8 cellular contexts compared by ENCODE assay signal in the genomic region with DNA sequence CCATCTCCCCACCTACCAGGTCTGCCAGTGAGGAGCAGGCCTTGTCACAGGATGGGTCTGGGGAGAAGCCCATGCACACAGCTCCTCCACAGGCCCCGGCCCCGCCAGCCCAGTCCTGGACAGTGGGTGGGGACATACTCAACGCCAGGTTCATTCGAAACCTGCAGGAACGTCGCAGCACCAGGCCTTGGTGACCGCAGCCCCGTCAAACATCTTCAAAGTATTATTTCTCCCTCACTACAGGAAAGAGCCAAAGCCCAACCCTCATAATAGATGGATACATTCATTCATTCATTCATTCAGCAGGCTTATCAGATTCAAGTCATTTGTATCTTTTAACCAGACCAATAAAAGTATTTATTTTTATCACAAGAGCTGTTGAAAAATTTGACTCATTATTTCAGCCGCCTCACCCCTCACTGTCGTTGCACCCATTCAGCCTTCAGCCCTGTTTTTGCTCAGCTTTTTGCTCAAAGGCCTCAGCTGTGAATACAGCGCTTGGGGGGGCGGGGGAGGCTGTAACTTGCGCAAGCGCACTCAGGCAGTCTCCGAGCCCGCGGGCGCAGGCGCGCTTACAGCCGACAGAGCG. TPM values are rescaled to one million over a fixed set of nuclear protein-coding genes. Genes with fewer than 3 reads are reported as not detected.
DNase-seq lines count a peak whose midpoint lies in the region; ATAC-seq, FAIRE-seq and TF ChIP-seq lines count a peak whose summit lies in the region.

No MANE protein-coding gene starts in this region.

- ATAC-seq in A549 (no peak), GM23338 (peak; percentile 71), GM19397 (IDR thresholded peaks at IDR 0.05; ENCODE audit: unreplicated experiment) (no peak)

- TF ChIP-seq CTCF in A549 (IDR thresholded peaks at IDR 0.05) (no peak), GM23338 (conservative IDR thresholded peaks at IDR 0.05; ENCODE audit: low read depth in 2 of 2) (no peak), RWPE1 (conservative IDR thresholded peaks at IDR 0.05; ENCODE audit: low read depth) (no peak), breast epithelium (IDR thresholded peaks at IDR 0.05) (no peak), kidney (IDR thresholded peaks at IDR 0.05; ENCODE audit: borderline replicate concordance, extremely low read depth, insufficient read depth) (no peak)

- FAIRE-seq in A549 (lab: Jason Lieb, UNC) (no peak), kidney (lab: Jason Lieb, UNC) (no peak)

- peak overlapping the region; percentile 29 for H3K27ac Mint-ChIP-seq in GM23338

- intact Hi-C loops in breast epithelium (cut with DNase I; ENCODE audit: low total_unique reads) (no loop called here), kidney (cut with DNase I) (no loop called here)

- peak overlapping the region; percentile 88 to 97; a peak in 4 of 6 replicates for H3K27ac ChIP-seq in A549
- no peak overlapping the region for H3K27ac ChIP-seq in GM23338 (ENCODE audit: low read depth)
- H3K27ac ChIP-seq in RWPE1: peak overlapping the region; percentile 91
- H3K27ac ChIP-seq in breast epithelium: peak overlapping the region; percentile 87 to 93
- peak overlapping the region in 1 of 2 donors; percentile 92 for H3K27ac ChIP-seq in kidney (ENCODE audit: low read depth in 2 of 2, low read length in 2 of 2)

- no peaks in the 10 kb centered on the region for H3K9me3 ChIP-seq in A549
- no peaks in the 10 kb centered on the region for H3K9me3 ChIP-seq in breast epithelium
- no peaks in the 10 kb centered on the region for H3K9me3 ChIP-seq in kidney (ENCODE audit: control insufficient read depth in 1 of 2, low read length in 2 of 2)

- H3K27me3 ChIP-seq in GM23338 (ENCODE audit: insufficient read depth) (no peaks in the 10 kb centered on the region), breast epithelium (no peaks in the 10 kb centered on the region)

- TF ChIP-seq EP300 in A549 (IDR thresholded peaks at IDR 0.05): no peak

- peaks cover 44% of the 10 kb centered on the region for H3K36me3 Mint-ChIP-seq in GM23338 (ENCODE audit: low read depth)

- H3K4me1 ChIP-seq in A549: peaks cover 9% of the 10 kb centered on the region
- H3K4me1 ChIP-seq in GM23338 (ENCODE audit: insufficient read depth): peaks cover 17% of the 10 kb centered on the region
- peaks cover 0 to 4% of the 10 kb centered on the region in 2 donors for H3K4me1 ChIP-seq in breast epithelium
- H3K4me1 ChIP-seq in kidney (ENCODE audit: control insufficient read depth in 1 of 2, insufficient read depth in 1 of 2, low read depth in 1 of 2, low read length in 2 of 2): peaks cover 0 to 12% of the 10 kb centered on the region in 2 donors

- 33% methylated on average over 17 of the region's 22 CpGs for WGBS in A549 (ENCODE audit: missing lambda C conversion rate)

- H3K9me3 Mint-ChIP-seq in GM23338: no peaks in the 10 kb centered on the region

- no peak for TF ChIP-seq POLR2A in A549 (IDR thresholded peaks at IDR 0.05; ENCODE audit: low read length)
- no peak for TF ChIP-seq POLR2A in breast epithelium (IDR thresholded peaks at IDR 0.05)

- CTCF ChIA-PET in A549 (lab: Yijun Ruan, JAX): interaction anchor here (0.6 kb wide), 1 partner anchor 11 kb away, joined by 3 read pairs; no protein-coding TSS in a partner anchor
- CTCF ChIA-PET in RWPE1 (lab: Yijun Ruan, JAX): interaction anchor here (0.6 to 1.0 kb wide), 4 partner anchors 10 to 79 kb away, joined by 3 to 5 read pairs (median 4); no protein-coding TSS in a partner anchor

- no peak overlapping the region for H2AFZ ChIP-seq in GM23338

- H3K4me2 ChIP-seq in A549 (peak overlapping the region; percentile 71), GM23338 (peak overlapping the region; percentile 92)

- no peak for TF ChIP-seq RAD21 in A549 (conservative IDR thresholded peaks at IDR 0.05 in 1 of 2, IDR thresholded peaks at IDR 0.05 in 1 of 2)

- no peaks in the 10 kb centered on the region; the same call in 1 of the 2 replicates for H3K36me3 ChIP-seq in GM23338 (ENCODE audit: insufficient read depth)
- H3K36me3 ChIP-seq in breast epithelium: peaks cover 5% of the 10 kb centered on the region
- peaks cover 3 to 14% of the 10 kb centered on the region in 2 donors for H3K36me3 ChIP-seq in kidney (ENCODE audit: control insufficient read depth in 1 of 2, insufficient read depth in 2 of 2, low read length in 2 of 2)

- peak overlapping the region; percentile 48 to 65 for H3K9ac ChIP-seq in kidney (ENCODE audit: low read length in 2 of 2)

- peaks cover 10% of the 10 kb centered on the region for H3K27me3 Mint-ChIP-seq in GM23338 (ENCODE audit: insufficient read depth, low read depth, poor library complexity)

- DNase-seq in A549 (ENCODE audit: low read depth in 1 of 2, low spot score in 1 of 2) (no peak), GM23338 (ENCODE audit: low spot score) (peak; percentile 93), RWPE1 (ENCODE audit: low spot score) (no peak), breast epithelium (ENCODE audit: low spot score in 2 of 2) (peak in 1 of 2 donors; percentile 88), kidney (peak; percentile 77), Kasumi-1 (lab: John Stamatoyannopoulos, UW) (no peak)
- peak; percentile 91 for DNase-seq in stimulated activated CD4-positive, alpha-beta T cell treated with anti-CD3 and anti-CD28 coated beads, Interleukin-2, amount 100 ng/mL, for 4 hours (ENCODE audit: low read depth)

- H3F3A ChIP-seq in GM23338 (replicated peaks; ENCODE audit: low read depth): no peaks in the 10 kb centered on the region

- H3K4me3 ChIP-seq in A549 (peak overlapping the region; percentile 72), GM23338 (peak overlapping the region; percentile 94), breast epithelium (peak overlapping the region; percentile 70 to 90 (median 89)), kidney (ENCODE audit: low read length in 2 of 2) (peak overlapping the region; percentile 50 to 87)

- H4K20me1 ChIP-seq in GM23338 (replicated peaks; ENCODE audit: insufficient read depth): peaks cover 9% of the 10 kb centered on the region; the same call in 1 of the 2 replicates

- peak overlapping the region; percentile 92 for H3K4me3 Mint-ChIP-seq in GM23338

- peaks cover 16% of the 10 kb centered on the region for H3K4me1 Mint-ChIP-seq in GM23338

- no peaks in the 10 kb centered on the region for H3K9me2 ChIP-seq in GM23338 (ENCODE audit: insufficient read depth)

- POLR2A ChIA-PET in A549 (lab: Yijun Ruan, JAX) (interaction anchor here (1.0 kb wide), 1 partner anchor 29 kb away, joined by 4 read pairs; the partner anchor contains the start of genes MRPS18B and PPP1R10), RWPE1 (lab: Yijun Ruan, JAX; ENCODE audit: low non-redundant PET) (interaction anchor here (0.6 to 1.1 kb wide), 4 partner anchors 13 to 300 kb away, joined by 3 to 4 read pairs (median 4); no protein-coding TSS in a partner anchor)

- peaks cover 30% of the 10 kb centered on the region for H3K79me2 ChIP-seq in GM23338 (replicated peaks; ENCODE audit: insufficient read depth)

RNA-seq across cellular contexts. Expression of gene C6orf136, which starts 0.4 kb away (rescaled TPM):
- polyA plus RNA-seq in A549 (2011; rRNA removed): 7.5 and 9.2 TPM in 2 replicates
- 15.7 and 16.9 TPM in 2 replicates for polyA plus RNA-seq in A549 (2012; cell fraction: cytosol; rRNA removed)
- 30.3 and 36.4 TPM in 2 replicates for polyA plus RNA-seq in A549 (2012; cell fraction: nucleus; rRNA removed)
- 11.4 to 12.6 TPM (median 11.7 TPM) in 3 replicates for polyA plus RNA-seq in A549 (2017; fragmentation: RNase III; extraction: RNeasy Plus Mini Kit Qiagen cat#74134 plus additional on column Dnase treatment)
- 11.7 and 15.0 TPM in 2 replicates for polyA minus RNA-seq in A549 (2011; rRNA and poly(A)+ RNA removed)
- total RNA-seq in GM23338 (2014; rRNA removed; shearing (Covaris generic)): 4.7 and 12.5 TPM in 2 replicates
- 24.5 and 27.5 TPM in 2 replicates for polyA plus RNA-seq in GM23338 (2016; fragmentation: Nextera tagmentation; extraction: Ambion mirVana)
- total RNA-seq in breast epithelium: 10 to 100 TPM in 2 of 3 donors, 1 to 10 TPM in 1; 9.6 to 19.0 (median 16.1) TPM
- 27.4 TPM for total RNA-seq in kidney
- polyA plus RNA-seq in kidney (ENCODE audit: insufficient read depth, low read depth, low replicate concordance): 45.6 TPM

RNA-seq across cellular contexts. Expression of gene ATAT1, which starts 19.9 kb away (rescaled TPM):
- polyA plus RNA-seq in A549 (2011; rRNA removed): 7.4 and 9.3 TPM in 2 replicates
- polyA plus RNA-seq in A549 (2012; cell fraction: cytosol; rRNA removed): 8.0 and 9.3 TPM in 2 replicates
- polyA plus RNA-seq in A549 (2012; cell fraction: nucleus; rRNA removed): 16.6 and 20.6 TPM in 2 replicates
- 8.6 to 9.3 TPM (median 8.6 TPM) in 3 replicates for polyA plus RNA-seq in A549 (2017; fragmentation: RNase III; extraction: RNeasy Plus Mini Kit Qiagen cat#74134 plus additional on column Dnase treatment)
- polyA minus RNA-seq in A549 (2011; rRNA and poly(A)+ RNA removed): 5.5 and 10.0 TPM in 2 replicates
- total RNA-seq in GM23338 (2014; rRNA removed; shearing (Covaris generic)): 8.9 and 12.8 TPM in 2 replicates
- 20.6 and 23.0 TPM in 2 replicates for polyA plus RNA-seq in GM23338 (2016; fragmentation: Nextera tagmentation; extraction: Ambion mirVana)
- total RNA-seq in breast epithelium: 10 to 100 TPM in 1 of 3 donors, 1 to 10 TPM in 2; 5.3 to 10.5 (median 8.8) TPM
- total RNA-seq in kidney: 10.4 TPM
- polyA plus RNA-seq in kidney (ENCODE audit: insufficient read depth, low read depth, low replicate concordance): 12.4 TPM

RNA-seq across cellular contexts. Expression of gene DHX16, which starts 26.3 kb away (rescaled TPM):
- polyA plus RNA-seq in A549 (2011; rRNA removed) (31.3 and 31.6 TPM in 2 replicates), A549 (2017; fragmentation: RNase III; extraction: RNeasy Plus Mini Kit Qiagen cat#74134 plus additional on column Dnase treatment) (27.7 to 31.6 TPM (median 30.3 TPM) in 3 replicates), GM23338 (2016; fragmentation: Nextera tagmentation; extraction: Ambion mirVana) (16.0 and 16.2 TPM in 2 replicates), kidney (ENCODE audit: insufficient read depth, low read depth, low replicate concordance) (26.7 TPM)
- polyA plus RNA-seq in A549 (2012; cell fraction: cytosol; rRNA removed): 37.0 and 37.5 TPM in 2 replicates
- 79.7 and 94.4 TPM in 2 replicates for polyA plus RNA-seq in A549 (2012; cell fraction: nucleus; rRNA removed)
- 39.6 and 40.0 TPM in 2 replicates for polyA minus RNA-seq in A549 (2011; rRNA and poly(A)+ RNA removed)
- total RNA-seq in GM23338 (2014; rRNA removed; shearing (Covaris generic)): 30.8 and 31.3 TPM in 2 replicates
- total RNA-seq in breast epithelium (10 to 100 TPM; 23.5 to 35.3 (median 26.2) TPM), kidney (30.5 TPM)

RNA-seq across cellular contexts. Expression of gene MRPS18B, which starts 28.9 kb away (rescaled TPM):
- polyA plus RNA-seq in A549 (2011; rRNA removed) (91.1 and 97.3 TPM in 2 replicates), A549 (2017; fragmentation: RNase III; extraction: RNeasy Plus Mini Kit Qiagen cat#74134 plus additional on column Dnase treatment) (83.6 to 104 TPM (median 85.3 TPM) in 3 replicates), GM23338 (2016; fragmentation: Nextera tagmentation; extraction: Ambion mirVana) (73.6 and 78.8 TPM in 2 replicates), kidney (ENCODE audit: insufficient read depth, low read depth, low replicate concordance) (135 TPM)
- 82.9 and 109 TPM in 2 replicates for polyA plus RNA-seq in A549 (2012; cell fraction: cytosol; rRNA removed)
- polyA plus RNA-seq in A549 (2012; cell fraction: nucleus; rRNA removed): 43.7 and 51.4 TPM in 2 replicates
- 73.2 and 79.0 TPM in 2 replicates for polyA minus RNA-seq in A549 (2011; rRNA and poly(A)+ RNA removed)
- 49.1 and 49.2 TPM in 2 replicates for total RNA-seq in GM23338 (2014; rRNA removed; shearing (Covaris generic))
- total RNA-seq in breast epithelium (10 to 100 TPM; 42.1 to 70.8 (median 52.4) TPM), kidney (62.1 TPM)

RNA-seq across cellular contexts. Expression of gene PPP1R10, which starts 29.5 kb away (rescaled TPM):
- 33.3 and 37.6 TPM in 2 replicates for polyA plus RNA-seq in A549 (2011; rRNA removed)
- polyA plus RNA-seq in A549 (2012; cell fraction: cytosol; rRNA removed): 15.1 and 17.9 TPM in 2 replicates
- polyA plus RNA-seq in A549 (2012; cell fraction: nucleus; rRNA removed): 44.4 and 44.5 TPM in 2 replicates
- 25.2 to 28.4 TPM (median 26.4 TPM) in 3 replicates for polyA plus RNA-seq in A549 (2017; fragmentation: RNase III; extraction: RNeasy Plus Mini Kit Qiagen cat#74134 plus additional on column Dnase treatment)
- 58.0 and 128 TPM in 2 replicates for polyA minus RNA-seq in A549 (2011; rRNA and poly(A)+ RNA removed)
- 41.0 and 41.3 TPM in 2 replicates for total RNA-seq in GM23338 (2014; rRNA removed; shearing (Covaris generic))
- polyA plus RNA-seq in GM23338 (2016; fragmentation: Nextera tagmentation; extraction: Ambion mirVana): 41.9 and 42.9 TPM in 2 replicates
- total RNA-seq in breast epithelium: 10 to 100 TPM; 17.3 to 51.1 (median 26.5) TPM
- 65.0 TPM for total RNA-seq in kidney
- 19.7 TPM for polyA plus RNA-seq in kidney (ENCODE audit: insufficient read depth, low read depth, low replicate concordance)

Comparison
In these comparisons a context has a peak if more than half of its experiments do, and no peak if none do; other contexts are left out.
1. DNase-seq: peak in GM23338 (single experiment), kidney (single experiment) and stimulated activated CD4-positive, alpha-beta T cell treated with anti-CD3 and anti-CD28 coated beads, Interleukin-2, amount 100 ng/mL, for 4 hours (single experiment); none in A549 (0 of 2), RWPE1 (single experiment) and Kasumi-1 (0 of 2).
2. Peak in every context shown above with its lines, with median percentiles within 50 percentile points of each other: H3K4me3 ChIP-seq.